10 cellular contexts compared by ENCODE assay signal in the genomic region with DNA sequence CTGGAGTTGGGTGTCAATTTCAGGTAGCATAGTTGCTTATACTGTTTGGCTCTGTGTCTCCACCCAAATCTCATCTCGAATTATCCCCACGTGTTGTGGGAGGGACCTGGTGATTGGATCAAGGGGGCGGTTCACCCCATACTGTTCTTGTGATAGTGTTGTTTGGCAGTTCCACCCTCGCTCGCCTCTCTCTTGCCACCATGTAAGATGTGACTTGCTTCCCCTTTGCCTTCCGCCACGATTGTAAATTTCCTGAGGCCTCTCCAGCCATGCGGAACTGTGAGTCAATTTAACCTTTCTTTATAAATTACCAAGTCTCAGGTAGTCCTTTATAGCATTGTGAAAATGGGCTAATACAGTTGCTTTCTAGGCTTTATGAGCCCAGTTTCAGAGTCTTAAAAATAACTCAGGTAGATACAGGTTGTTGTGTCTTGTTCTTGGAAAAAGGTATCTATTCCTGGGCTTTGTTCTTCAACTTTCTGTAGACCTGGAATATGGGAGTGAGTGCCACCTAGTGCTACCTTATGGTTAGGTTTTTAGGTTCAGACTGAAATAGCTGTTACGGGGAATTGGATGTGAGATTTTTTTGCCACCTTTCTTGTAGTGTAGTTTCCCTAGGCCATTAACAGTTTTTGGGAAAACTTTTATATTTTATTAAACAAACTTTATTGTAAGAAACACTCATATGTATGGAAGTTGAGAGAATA. TPM values are rescaled to one million over a fixed set of nuclear protein-coding genes. Genes with fewer than 3 reads are reported as not detected.
A peak's percentile ranks its signal among the peaks of the same experiment; 100 is the strongest.
DNase-seq lines count a peak whose midpoint lies in the region; ATAC-seq and TF ChIP-seq lines count a peak whose summit lies in the region.
"Had no signal": no experiment of that assay in that cellular context is flagged by ENCODE, and none has a peak within 500 bp of the region (broad histone marks: within the 10 kb centered on the region; RNA-seq: fewer than 3 reads in every experiment).

No MANE protein-coding gene starts in this region.

- DNase-seq in AG04450 (ENCODE audit: low read depth, low spot score) (no peak), G401 (ENCODE audit: low spot score) (peak; percentile 23), PC-9 (no peak), fibroblast of the aortic adventitia (ENCODE audit: low read depth) (no peak), NCI-H446 (lab: John Stamatoyannopoulos, UW) (no peak), occipital lobe (lab: John Stamatoyannopoulos, UW) (no peak)
- DNase-seq in effector CD8-positive, alpha-beta T cell (lab: John Stamatoyannopoulos, UW), result no peak
- DNase-seq: heart left ventricle, T-helper 2 cell had no signal

- no peak for ATAC-seq in GM19467 (IDR thresholded peaks at IDR 0.05; ENCODE audit: unreplicated experiment)
- ATAC-seq: heart left ventricle had no signal

- in situ Hi-C loops in G401 (cut with HindIII; ENCODE audit: low sequenced_read_pairs), result no loop called here

- no peaks in the 10 kb centered on the region for H3K9me2 ChIP-seq in PC-9 (ENCODE audit: insufficient read depth)

- H3K4me2 ChIP-seq in PC-9, result no peak overlapping the region

- no peak overlapping the region for H3K4me3 ChIP-seq in AG04450 (ENCODE audit: low read depth, low read length)
- no peak overlapping the region for H3K4me3 ChIP-seq in PC-9
- no peak overlapping the region for H3K4me3 ChIP-seq in fibroblast of the aortic adventitia (ENCODE audit: low read depth, low read length)
- H3K4me3 ChIP-seq: heart left ventricle had no signal

- POLR2A ChIA-PET in AG04450 (lab: Yijun Ruan, JAX), result no interaction called here
- POLR2A ChIA-PET in PC-9 (lab: Charles Lee; ENCODE audit: unreplicated experiment), result no interaction called here

- no TSS peak for BruUV-seq in PC-9 (replicated peaks; lab: Mats Ljungman, UMichigan)

- peaks cover 29% of the 10 kb centered on the region for H3K79me2 ChIP-seq in PC-9 (ENCODE audit: low read depth)

- H3K27ac ChIP-seq in AG04450 (ENCODE audit: low read depth, low read length) (no peak overlapping the region), PC-9 (no peak overlapping the region)
- H3K27ac ChIP-seq: heart left ventricle had no signal

- H3K4me1 ChIP-seq in PC-9 (replicated peaks; ENCODE audit: insufficient read depth), result no peaks in the 10 kb centered on the region

- TF ChIP-seq CTCF in AG04450 (IDR thresholded peaks at IDR 0.05; ENCODE audit: low read depth, low read length) (peak; percentile 17), PC-9 (conservative IDR thresholded peaks at IDR 0.05) (peak; percentile 54; the same call in 1 of the 2 replicates), fibroblast of the aortic adventitia (IDR thresholded peaks at IDR 0.05; ENCODE audit: insufficient read depth, low read length) (peak; percentile 30)

- CTCF ChIA-PET in AG04450 (lab: Charles Lee), result no interaction called here
- CTCF ChIA-PET in PC-9 (lab: Charles Lee), result no interaction called here

- peaks cover 42% of the 10 kb centered on the region for H3K36me3 ChIP-seq in PC-9 (ENCODE audit: low read depth)

- H4K20me1 ChIP-seq in PC-9 (ENCODE audit: insufficient read depth), result peaks cover 65% of the 10 kb centered on the region

- intact Hi-C loops in PC-9 (cut with micrococcal nuclease; ENCODE audit: unreplicated experiment), result loop anchor here (10.0 kb wide), 1 partner anchor 215 kb away; no protein-coding TSS in a partner anchor

- H3F3A ChIP-seq in PC-9 (ENCODE audit: insufficient read depth, low read depth), result peaks cover 27% of the 10 kb centered on the region; the same call in 1 of the 2 replicates

- H3K9me3 ChIP-seq in AG04450 (ENCODE audit: control insufficient read depth, insufficient read depth, low read length), result no peaks in the 10 kb centered on the region
- H3K9me3 ChIP-seq in PC-9 (ENCODE audit: insufficient read depth, low read depth), result no peaks in the 10 kb centered on the region
- H3K9me3 ChIP-seq: heart left ventricle had no signal

- no peak overlapping the region for H2AFZ ChIP-seq in PC-9

- no peaks in the 10 kb centered on the region for H3K27me3 ChIP-seq in AG04450 (ENCODE audit: control insufficient read depth, insufficient read depth, low read length)
- H3K27me3 ChIP-seq in PC-9 (ENCODE audit: insufficient read depth, low read depth), result no peaks in the 10 kb centered on the region
- H3K27me3 ChIP-seq: heart left ventricle had no signal

RNA-seq across cellular contexts. Expression of a gene that starts 15.6 kb away (rescaled TPM):
- 394 and 442 TPM in 2 replicates for polyA plus RNA-seq in AG04450 (2011; rRNA removed)
- polyA minus RNA-seq in AG04450 (2011; rRNA and poly(A)+ RNA removed), result 206 and 209 TPM in 2 replicates
- total RNA-seq in G401 (2014; rRNA removed; shearing (Covaris generic)), result 171 and 205 TPM in 2 replicates
- total RNA-seq in PC-9 (2021), result 320 and 409 TPM in 2 replicates
- total RNA-seq in fibroblast of the aortic adventitia (ENCODE audit: low replicate concordance), result 144 and 222 TPM in 2 replicates
- 90.8 TPM for total RNA-seq in occipital lobe

RNA-seq across cellular contexts. Expression of a gene that starts 19.8 kb away (rescaled TPM):
- 33.2 and 42.5 TPM in 2 replicates for polyA plus RNA-seq in AG04450 (2011; rRNA removed)
- 21.7 and 31.0 TPM in 2 replicates for polyA minus RNA-seq in AG04450 (2011; rRNA and poly(A)+ RNA removed)
- 26.0 and 43.0 TPM in 2 replicates for total RNA-seq in G401 (2014; rRNA removed; shearing (Covaris generic))
- total RNA-seq in PC-9 (2021), result 8.8 and 11.4 TPM in 2 replicates
- total RNA-seq in fibroblast of the aortic adventitia (ENCODE audit: low replicate concordance), result 20.8 and 61.5 TPM in 2 replicates
- 46.3 TPM for total RNA-seq in occipital lobe
